Comparison of ENCODE assay signal across 8 cellular contexts in genomic region chr19:52527134-52527953, GRCh38. TPM values are rescaled to one million over a fixed set of nuclear protein-coding genes. Genes with fewer than 3 reads are reported as not detected.
A peak's percentile ranks its signal among the peaks of the same experiment; 100 is the strongest.
DNase-seq lines count a peak whose midpoint lies in the region; ATAC-seq and TF ChIP-seq lines count a peak whose summit lies in the region.

Gene ZNF808, plus strand, starts transcription at chr19:52527668. Its CDS starts 15,617 bp downstream, at chr19:52543285.

- H3K36me3 Mint-ChIP-seq in activated T-helper 2 cell treated with anti-CD3 and anti-CD28 coated beads, Interferon-gamma antibody, Interleukin-2, Interleukin-4, amounts not matched to agents 10 μg/mL and 5 μg/mL and 100 μg/mL, durations not matched to agents 14 hours and 24 hours and 36 hours (ENCODE audit: low read depth), result peaks cover 39% of the 10 kb centered on the region
- H3K36me3 Mint-ChIP-seq in natural killer cell treated with Interleukin-12 subunit alpha and Interleukin-12 subunit beta and Interleukin-15 and Interleukin-18, amount 100 ng/mL, for 72 hours, result peaks cover 12% of the 10 kb centered on the region

- H3K4me3 Mint-ChIP-seq in activated T-helper 2 cell treated with anti-CD3 and anti-CD28 coated beads, Interferon-gamma antibody, Interleukin-2, Interleukin-4, amounts not matched to agents 10 μg/mL and 5 μg/mL and 100 μg/mL, durations not matched to agents 14 hours and 24 hours and 36 hours (ENCODE audit: low read depth), result peak within 1 kb of the TSS; percentile 96
- H3K4me3 Mint-ChIP-seq in natural killer cell treated with Interleukin-12 subunit alpha and Interleukin-12 subunit beta and Interleukin-15 and Interleukin-18, amount 100 ng/mL, for 72 hours, result peak within 1 kb of the TSS; percentile 90

- no peaks in the 10 kb centered on the region for H3F3A ChIP-seq in DOHH2 (ENCODE audit: control insufficient read depth, insufficient read depth)

- peaks cover 17% of the 10 kb centered on the region for H3K4me1 ChIP-seq in DOHH2 (ENCODE audit: control insufficient read depth, low read length)

- peak within 1 kb of the TSS; percentile 97 for H3K27ac Mint-ChIP-seq in activated T-helper 2 cell treated with anti-CD3 and anti-CD28 coated beads, Interferon-gamma antibody, Interleukin-2, Interleukin-4, amounts not matched to agents 10 μg/mL and 5 μg/mL and 100 μg/mL, durations not matched to agents 14 hours and 24 hours and 36 hours
- peak within 1 kb of the TSS; percentile 84 to 87 for H3K27ac Mint-ChIP-seq in natural killer cell treated with Interleukin-12 subunit alpha and Interleukin-12 subunit beta and Interleukin-15 and Interleukin-18, amount 100 ng/mL, for 72 hours

- H3K27me3 ChIP-seq in DOHH2 (ENCODE audit: control insufficient read depth, low read length), result no peaks in the 10 kb centered on the region

- DNase-seq in RPMI7951 (ENCODE audit: low read depth) (peak; percentile 92), fibroblast of peridontal ligament (ENCODE audit: extremely low read depth) (peak; percentile 85)
- DNase-seq in activated T-helper 2 cell treated with anti-CD3 and anti-CD28 coated beads, Interferon-gamma antibody, Interleukin-2, Interleukin-4, amounts not matched to agents 10 μg/mL and 5 μg/mL and 100 μg/mL, durations not matched to agents 14 hours and 24 hours and 36 hours (ENCODE audit: low spot score), result peak; percentile 87
- DNase-seq in natural killer cell treated with Interleukin-12 subunit alpha and Interleukin-12 subunit beta and Interleukin-15 and Interleukin-18, amount 100 ng/mL, for 72 hours (ENCODE audit: low spot score), result peak; percentile 94
- peak; percentile 98 for DNase-seq in stimulated activated naive CD4-positive, alpha-beta T cell treated with Interleukin-2 at 50 U/mL for 16 hours (lab: John Stamatoyannopoulos, UW)

- H3K9me3 Mint-ChIP-seq in activated T-helper 2 cell treated with anti-CD3 and anti-CD28 coated beads, Interferon-gamma antibody, Interleukin-2, Interleukin-4, amounts not matched to agents 10 μg/mL and 5 μg/mL and 100 μg/mL, durations not matched to agents 14 hours and 24 hours and 36 hours, result peaks cover 39% of the 10 kb centered on the region
- no peaks in the 10 kb centered on the region for H3K9me3 Mint-ChIP-seq in natural killer cell treated with Interleukin-12 subunit alpha and Interleukin-12 subunit beta and Interleukin-15 and Interleukin-18, amount 100 ng/mL, for 72 hours

- H3K27ac ChIP-seq in DOHH2 (ENCODE audit: low read depth, low read length), result peak within 1 kb of the TSS; percentile 49
- H3K27ac ChIP-seq in KOPT-K1 (ENCODE audit: low read depth, low read length, poor library complexity, severe bottlenecking), result peak within 1 kb of the TSS; percentile 84

- peak; percentile 80 for ATAC-seq in GM21737 (IDR thresholded peaks at IDR 0.05; ENCODE audit: unreplicated experiment)
- ATAC-seq in natural killer cell treated with Interleukin-12 subunit alpha and Interleukin-12 subunit beta and Interleukin-15 and Interleukin-18, amount 100 ng/mL, for 72 hours, result peak; percentile 98

- peak within 1 kb of the TSS; percentile 99 for H3K4me3 ChIP-seq in DOHH2 (ENCODE audit: low read length)

- peak within 1 kb of the TSS; percentile 99 for H3K4me2 ChIP-seq in DOHH2 (ENCODE audit: low read length)

- intact Hi-C loops in activated T-helper 2 cell treated with anti-CD3 and anti-CD28 coated beads, Interferon-gamma antibody, Interleukin-2, Interleukin-4, amounts not matched to agents 10 μg/mL and 5 μg/mL and 100 μg/mL, durations not matched to agents 14 hours and 24 hours and 36 hours (cut with micrococcal nuclease), result loop anchor here (1.0 to 5.0 kb wide), 6 partner anchors 9 to 1340 kb away; partner anchors contain the start of genes MYADM, ZNF701, ZNF816 and ZNF83

- H3K27me3 Mint-ChIP-seq in activated T-helper 2 cell treated with anti-CD3 and anti-CD28 coated beads, Interferon-gamma antibody, Interleukin-2, Interleukin-4, amounts not matched to agents 10 μg/mL and 5 μg/mL and 100 μg/mL, durations not matched to agents 14 hours and 24 hours and 36 hours (ENCODE audit: low read depth), result no peaks in the 10 kb centered on the region
- H3K27me3 Mint-ChIP-seq in natural killer cell treated with Interleukin-12 subunit alpha and Interleukin-12 subunit beta and Interleukin-15 and Interleukin-18, amount 100 ng/mL, for 72 hours, result peaks cover 0 to under 1% of the 10 kb centered on the region in 2 donors

- peak; percentile 60 for TF ChIP-seq CTCF in DOHH2 (IDR thresholded peaks at IDR 0.05; ENCODE audit: low read depth, low read length, poor library complexity, severe bottlenecking)

- peaks cover 13% of the 10 kb centered on the region for H3K36me3 ChIP-seq in DOHH2 (ENCODE audit: control insufficient read depth, low read length)
- no peaks in the 10 kb centered on the region; the same call in 1 of the 2 replicates for H3K36me3 ChIP-seq in KOPT-K1 (ENCODE audit: insufficient read depth, low read length)

- peaks cover 42% of the 10 kb centered on the region for H3K79me2 ChIP-seq in DOHH2 (ENCODE audit: control insufficient read depth, low read length)

- H3K9me3 ChIP-seq in DOHH2 (ENCODE audit: control insufficient read depth, insufficient read depth, low read length), result no peaks in the 10 kb centered on the region
- peaks cover 10% of the 10 kb centered on the region for H3K9me3 ChIP-seq in KOPT-K1 (ENCODE audit: insufficient read depth, low read length, poor library complexity, severe bottlenecking)

- H4K20me1 ChIP-seq in DOHH2 (ENCODE audit: control insufficient read depth, insufficient read depth, low read depth, low read length), result no peaks in the 10 kb centered on the region

- no peaks in the 10 kb centered on the region for H3K9me2 ChIP-seq in DOHH2 (replicated peaks; ENCODE audit: control insufficient read depth, low read length)

- peaks cover 12% of the 10 kb centered on the region for H3K4me1 Mint-ChIP-seq in activated T-helper 2 cell treated with anti-CD3 and anti-CD28 coated beads, Interferon-gamma antibody, Interleukin-2, Interleukin-4, amounts not matched to agents 10 μg/mL and 5 μg/mL and 100 μg/mL, durations not matched to agents 14 hours and 24 hours and 36 hours (ENCODE audit: low read depth)
- H3K4me1 Mint-ChIP-seq in natural killer cell treated with Interleukin-12 subunit alpha and Interleukin-12 subunit beta and Interleukin-15 and Interleukin-18, amount 100 ng/mL, for 72 hours (ENCODE audit: low read depth in 2 of 2), result peaks cover 12 to 18% of the 10 kb centered on the region in 2 donors

RNA-seq across cellular contexts. Expression of gene ZNF808, which starts in this region (rescaled TPM):
- total RNA-seq in RPMI7951 (2014; rRNA removed; shearing (Covaris generic)), result 9.6 and 13.6 TPM in 2 replicates
- total RNA-seq in activated T-helper 2 cell treated with anti-CD3 and anti-CD28 coated beads, Interferon-gamma antibody, Interleukin-2, Interleukin-4, amounts not matched to agents 10 μg/mL and 5 μg/mL and 100 μg/mL, durations not matched to agents 14 hours and 24 hours and 36 hours, result 20.7 and 22.6 TPM in 2 replicates
- total RNA-seq in natural killer cell treated with Interleukin-12 subunit alpha and Interleukin-12 subunit beta and Interleukin-15 and Interleukin-18, amount 100 ng/mL, for 72 hours, result 10 to 100 TPM; 34.6 to 42.5 TPM

Comparison
In these comparisons a context has a peak if more than half of its experiments do, and no peak if none do; other contexts are left out.
1. Peak in every context shown above with its lines: DNase-seq, ATAC-seq, H3K4me3 ChIP-seq and H3K27ac ChIP-seq.